In the genomic region with DNA sequence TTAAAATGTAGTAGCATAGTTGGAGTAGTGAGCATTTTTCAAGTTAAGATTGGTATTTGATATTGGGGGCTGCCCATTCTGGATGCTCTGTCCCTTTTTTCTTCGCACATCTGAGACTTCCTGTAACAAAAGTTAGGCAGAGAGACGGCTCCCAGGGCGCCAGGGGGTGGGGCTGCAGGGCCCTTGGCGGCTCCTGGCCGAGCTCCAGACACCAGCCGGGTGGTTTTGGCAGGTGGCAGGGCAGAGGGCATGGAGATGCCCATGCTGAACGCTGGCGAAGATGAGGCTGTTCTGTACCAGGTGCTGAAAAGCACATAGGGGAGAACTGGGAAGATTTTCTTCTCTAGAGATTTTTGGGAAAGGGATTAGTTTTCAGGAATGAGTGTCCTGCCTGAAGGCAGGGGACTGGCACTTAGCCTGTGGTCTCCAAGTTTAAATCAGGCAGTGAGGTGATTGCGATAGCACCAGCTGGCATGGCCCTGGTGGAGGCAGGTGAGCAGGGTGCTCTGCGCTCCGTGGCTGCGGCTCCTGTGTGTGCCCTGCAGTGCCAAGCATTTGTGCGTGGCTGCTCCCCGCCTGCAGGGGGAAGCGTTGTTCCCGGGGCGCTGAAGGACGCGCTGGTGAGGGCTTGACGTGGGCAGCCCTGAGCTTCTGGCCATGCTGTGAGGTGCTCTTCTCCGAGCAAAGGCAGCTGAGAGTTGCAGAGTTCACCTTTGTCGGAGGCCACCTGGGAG, we compare ENCODE assay signal across 14 cellular contexts. TPM values are rescaled to one million over a fixed set of nuclear protein-coding genes. Genes with fewer than 3 reads are reported as not detected.
DNase-seq lines count a peak whose midpoint lies in the region; ATAC-seq, FAIRE-seq and TF ChIP-seq lines count a peak whose summit lies in the region.
"Had no signal": no experiment of that assay in that cellular context is flagged by ENCODE, and none has a peak within 500 bp of the region (broad histone marks: within the 10 kb centered on the region; RNA-seq: fewer than 3 reads in every experiment).

No MANE protein-coding gene starts in this region.

- H3K4me3 Mint-ChIP-seq in HFFc6 = no peak overlapping the region
- no peak overlapping the region for H3K4me3 Mint-ChIP-seq in effector memory CD8-positive, alpha-beta T cell
- H3K4me3 Mint-ChIP-seq: activated CD4-positive, alpha-beta T cell treated with anti-CD3 and anti-CD28 coated beads, Interleukin-2, amount 10 ng/mL, durations not matched to agents 24 days and 14 days had no signal

- peak; percentile 27 for ATAC-seq in mucosa of descending colon
- no peak for ATAC-seq in effector memory CD8-positive, alpha-beta T cell (replicated peaks)

- H3K4me1 ChIP-seq in mucosa of descending colon (ENCODE audit: low read depth) = no peaks in the 10 kb centered on the region

- in situ Hi-C loops in G401 (cut with HindIII; ENCODE audit: low sequenced_read_pairs) = no loop called here

- peaks cover 68% of the 10 kb centered on the region for H3K36me3 ChIP-seq in bronchial epithelial cell (ENCODE audit: control insufficient read depth, insufficient read depth, low read length)
- no peaks in the 10 kb centered on the region for H3K36me3 ChIP-seq in mucosa of descending colon (ENCODE audit: low read depth)

- H3K9me3 Mint-ChIP-seq in HFFc6 = no peaks in the 10 kb centered on the region
- H3K9me3 Mint-ChIP-seq in effector memory CD8-positive, alpha-beta T cell = no peaks in the 10 kb centered on the region
- H3K9me3 Mint-ChIP-seq: activated CD4-positive, alpha-beta T cell treated with anti-CD3 and anti-CD28 coated beads, Interleukin-2, amount 10 ng/mL, durations not matched to agents 24 days and 14 days had no signal

- H3K4me1 Mint-ChIP-seq in HFFc6 (ENCODE audit: low read depth) = no peaks in the 10 kb centered on the region
- no peaks in the 10 kb centered on the region for H3K4me1 Mint-ChIP-seq in effector memory CD8-positive, alpha-beta T cell (ENCODE audit: low read depth in 2 of 2)
- H3K4me1 Mint-ChIP-seq: activated CD4-positive, alpha-beta T cell treated with anti-CD3 and anti-CD28 coated beads, Interleukin-2, amount 10 ng/mL, durations not matched to agents 24 days and 14 days had no signal

- H3K9me3 ChIP-seq in mucosa of descending colon = no peaks in the 10 kb centered on the region
- H3K9me3 ChIP-seq: heart left ventricle had no signal

- FAIRE-seq in bronchial epithelial cell (lab: Jason Lieb, UNC) = no peak

- no peak overlapping the region for H3K27ac Mint-ChIP-seq in HFFc6
- no peak overlapping the region for H3K27ac Mint-ChIP-seq in effector memory CD8-positive, alpha-beta T cell
- H3K27ac Mint-ChIP-seq: activated CD4-positive, alpha-beta T cell treated with anti-CD3 and anti-CD28 coated beads, Interleukin-2, amount 10 ng/mL, durations not matched to agents 24 days and 14 days had no signal

- intact Hi-C loops in mucosa of descending colon (cut with DNase I, micrococcal nuclease) = no loop called here

- no peaks in the 10 kb centered on the region for H3K27me3 ChIP-seq in bronchial epithelial cell (ENCODE audit: control insufficient read depth, insufficient read depth, low read length)
- H3K27me3 ChIP-seq: dorsolateral prefrontal cortex, heart left ventricle had no signal

- peaks cover 6% of the 10 kb centered on the region for H3K36me3 Mint-ChIP-seq in HFFc6 (ENCODE audit: low read depth)
- no peaks in the 10 kb centered on the region for H3K36me3 Mint-ChIP-seq in effector memory CD8-positive, alpha-beta T cell (ENCODE audit: insufficient read depth)

- peak; percentile 48 for TF ChIP-seq CTCF in HFFc6 (IDR thresholded peaks at IDR 0.05)
- TF ChIP-seq CTCF in bronchial epithelial cell (IDR thresholded peaks at IDR 0.05; ENCODE audit: insufficient read depth, low read length, severe bottlenecking) = peak; percentile 40
- no peak for TF ChIP-seq CTCF in mucosa of descending colon (IDR thresholded peaks at IDR 0.05)

- H3K4me3 ChIP-seq in bronchial epithelial cell (ENCODE audit: low read depth, low read length) (no peak overlapping the region), mucosa of descending colon (no peak overlapping the region)
- H3K4me3 ChIP-seq: dorsolateral prefrontal cortex, heart left ventricle had no signal

- DNase-seq in COR-L47 (lab: John Stamatoyannopoulos, UW) (peak; percentile 34), HFFc6 (no peak), bronchial epithelial cell (ENCODE audit: low read depth) (no peak), mucosa of descending colon (peak in 2 of 3 donors; percentile 20 to 45), G401 (ENCODE audit: low spot score) (no peak), OCI-M1 (lab: John Stamatoyannopoulos, UW) (no peak), NCI-H146 (lab: John Stamatoyannopoulos, UW) (no peak)
- no peak for DNase-seq in effector memory CD8-positive, alpha-beta T cell
- DNase-seq: activated CD4-positive, alpha-beta T cell treated with anti-CD3 and anti-CD28 coated beads, Interleukin-2, amount 10 ng/mL, durations not matched to agents 24 days and 14 days; activated naive CD4-positive, alpha-beta T cell treated with Interleukin-2 at 50 U/mL for 16 hours; midbrain; SHP77 had no signal

- H3K27me3 Mint-ChIP-seq in HFFc6 (ENCODE audit: insufficient read depth) = no peaks in the 10 kb centered on the region
- H3K27me3 Mint-ChIP-seq in effector memory CD8-positive, alpha-beta T cell = no peaks in the 10 kb centered on the region
- H3K27me3 Mint-ChIP-seq: activated CD4-positive, alpha-beta T cell treated with anti-CD3 and anti-CD28 coated beads, Interleukin-2, amount 10 ng/mL, durations not matched to agents 24 days and 14 days had no signal

RNA-seq across cellular contexts. Expression of gene HGFAC, which starts 23.6 kb away (rescaled TPM):
- under 1 TPM in 1 of 6 experiments, not detected in 5; 0.07 TPM for total RNA-seq in HFFc6 (2021; fragmentation: NEBNext Ultra II Directional; extraction: Animal tissue kit (Norgen Biotek cat#: 25700))
- total RNA-seq in bronchial epithelial cell (not detected in 2 replicates), mucosa of descending colon (under 1 TPM in 1 of 3 donors, not detected in 2; 0.95 TPM)
- not detected in 2 replicates for total RNA-seq in G401 (2014; rRNA removed; shearing (Covaris generic))
- total RNA-seq: activated CD4-positive, alpha-beta T cell treated with anti-CD3 and anti-CD28 coated beads, Interleukin-2, amount 10 ng/mL, durations not matched to agents 24 days and 14 days had no signal

RNA-seq across cellular contexts. Expression of gene DOK7, which starts 44.9 kb away (rescaled TPM):
- not detected for total RNA-seq in HFFc6 (2021; fragmentation: NEBNext Ultra II Directional; extraction: Animal tissue kit (Norgen Biotek cat#: 25700))
- total RNA-seq in bronchial epithelial cell (1.0 and 4.2 TPM in 2 replicates), mucosa of descending colon (under 1 TPM; 0.28 to 0.61 (median 0.39) TPM)
- 2.8 TPM in 1 of 2 replicates, not detected in the other for total RNA-seq in G401 (2014; rRNA removed; shearing (Covaris generic))
- total RNA-seq: activated CD4-positive, alpha-beta T cell treated with anti-CD3 and anti-CD28 coated beads, Interleukin-2, amount 10 ng/mL, durations not matched to agents 24 days and 14 days had no signal

Comparison
In these comparisons a context has a peak if more than half of its experiments do, and no peak if none do; other contexts are left out.
1. DNase-seq: peak in COR-L47 (single experiment) and mucosa of descending colon (2 of 3); none in HFFc6 (single experiment), bronchial epithelial cell (single experiment), G401 (single experiment), effector memory CD8-positive, alpha-beta T cell (0 of 3), OCI-M1 (single experiment) and NCI-H146 (single experiment).